In genomic region chr12:51910691-51911090, GRCh38 we compare ENCODE assay signal across 22 cellular contexts. TPM values are rescaled to one million over a fixed set of nuclear protein-coding genes. Genes with fewer than 3 reads are reported as not detected.
DNase-seq lines count a peak whose midpoint lies in the region; ATAC-seq and TF ChIP-seq lines count a peak whose summit lies in the region.
"Had no signal": no experiment of that assay in that cellular context is flagged by ENCODE, and none has a peak within 500 bp of the region (broad histone marks: within the 10 kb centered on the region; RNA-seq: fewer than 3 reads in every experiment).

No MANE protein-coding gene starts in this region.

- no peak overlapping the region for H2BK15ac ChIP-seq in neuronal stem cell (ENCODE audit: low read length)

- H3K9ac ChIP-seq in neuronal stem cell (ENCODE audit: low read depth, low read length, poor library complexity) = no peak overlapping the region

- peak overlapping the region; percentile 94 for H3K27ac ChIP-seq in left ventricle myocardium inferior (replicated peaks)
- H3K27ac ChIP-seq in neuronal stem cell (replicated peaks; ENCODE audit: low read length) = no peak overlapping the region
- H3K27ac ChIP-seq in upper lobe of left lung = peak overlapping the region; percentile 95 to 99 (median 95)

- H3K4me1 ChIP-seq in left ventricle myocardium inferior = peaks cover 92% of the 10 kb centered on the region
- peaks cover 15 to 33% of the 10 kb centered on the region in 2 donors for H3K4me1 ChIP-seq in neuronal stem cell (ENCODE audit: control insufficient read depth in 2 of 2, insufficient read depth in 1 of 2, low read depth in 1 of 2, low read length in 2 of 2)
- peaks cover 38 to 72% (median 63%) of the 10 kb centered on the region in 4 donors for H3K4me1 ChIP-seq in upper lobe of left lung

- H3K36me3 Mint-ChIP-seq in chondrocyte (ENCODE audit: low read depth) = no peaks in the 10 kb centered on the region
- H3K36me3 Mint-ChIP-seq: activated naive CD8-positive, alpha-beta T cell treated with anti-CD3 and anti-CD28 coated beads for 36 hours; naive thymus-derived CD4-positive, alpha-beta T cell had no signal

- H3K9me3 Mint-ChIP-seq in chondrocyte (ENCODE audit: low read depth) = no peaks in the 10 kb centered on the region
- H3K9me3 Mint-ChIP-seq: activated naive CD8-positive, alpha-beta T cell treated with anti-CD3 and anti-CD28 coated beads for 36 hours; H9; T-helper 2 cell treated with Interferon-gamma antibody and Interleukin-4, amounts not matched to agents 5 μg/mL and 100 μg/mL, for 36 hours had no signal

- peaks cover 12% of the 10 kb centered on the region for H3K4me1 Mint-ChIP-seq in chondrocyte (ENCODE audit: low read depth)
- H3K4me1 Mint-ChIP-seq: activated CD4-positive, alpha-beta T cell treated with anti-CD3 and anti-CD28 coated beads for 36 hours; activated naive CD8-positive, alpha-beta T cell treated with anti-CD3 and anti-CD28 coated beads for 36 hours had no signal

- no peak for TF ChIP-seq EP300 in upper lobe of left lung (IDR thresholded peaks at IDR 0.05)

- H3K4me2 ChIP-seq in neuronal stem cell (ENCODE audit: insufficient read depth, low read length, poor library complexity, severe bottlenecking) = no peak overlapping the region

- no peak overlapping the region for H2BK5ac ChIP-seq in neuronal stem cell (ENCODE audit: low read length)

- DNase-seq in chondrocyte (ENCODE audit: low spot score) = peak; percentile 13
- DNase-seq in left ventricle myocardium inferior = no peak
- DNase-seq in neuronal stem cell (ENCODE audit: low spot score) = no peak
- no peak for DNase-seq in upper lobe of left lung
- no peak for DNase-seq in medulla oblongata (ENCODE audit: extremely low spot score)
- no peak for DNase-seq in NCI-H226
- DNase-seq: activated CD4-positive, alpha-beta T cell treated with anti-CD3 and anti-CD28 coated beads for 36 hours; activated CD8-positive, alpha-beta memory T cell treated with anti-CD3 and anti-CD28 coated beads, Interleukin-2, amount 50 U/mL, for 48 hours; activated naive CD8-positive, alpha-beta T cell treated with anti-CD3 and anti-CD28 coated beads for 36 hours; DND-41; glutamatergic neuron; H9; naive thymus-derived CD4-positive, alpha-beta T cell; NCI-H1092 treated with DMSO at 0.1 percent for 48 hours; NCI-H2171; NK-92 treated with Interleukin-12 subunit alpha and Interleukin-12 subunit beta, amount 100 ng/mL, for 24 hours; SHP77 treated with DMSO at 0.1 percent for 48 hours; stimulated activated CD4-positive, alpha-beta T cell treated with anti-CD3 and anti-CD28 coated beads, Interleukin-4, amount 100 ng/mL, for 4 hours had no signal

- H3K9me3 ChIP-seq in left ventricle myocardium inferior (replicated peaks) (no peaks in the 10 kb centered on the region), neuronal stem cell (replicated peaks in 1 of 2; ENCODE audit: control insufficient read depth in 2 of 2, insufficient read depth in 1 of 2, low read depth in 1 of 2, low read length in 2 of 2) (peaks cover 0 to 2% of the 10 kb centered on the region in 2 donors), upper lobe of left lung (no peaks in the 10 kb centered on the region)

- H3K27me3 ChIP-seq in left ventricle myocardium inferior (ENCODE audit: low read depth) (peaks cover 30% of the 10 kb centered on the region), neuronal stem cell (ENCODE audit: control insufficient read depth in 3 of 3, insufficient read depth in 3 of 3, low read depth in 1 of 3, low read length in 3 of 3) (peaks cover 0 to 23% (median 21%) of the 10 kb centered on the region in 3 experiments), upper lobe of left lung (peaks cover 0 to 10% (median 9%) of the 10 kb centered on the region in 4 donors)

- intact Hi-C loops in left ventricle myocardium inferior (cut with micrococcal nuclease) = no loop called here

- H2AK5ac ChIP-seq in neuronal stem cell (ENCODE audit: low read depth, low read length) = no peak overlapping the region

- peaks cover 15% of the 10 kb centered on the region for H3K36me3 ChIP-seq in left ventricle myocardium inferior
- H3K36me3 ChIP-seq in neuronal stem cell (replicated peaks in 1 of 2; ENCODE audit: control insufficient read depth in 2 of 2, insufficient read depth in 2 of 2, low read length in 2 of 2) = no peaks in the 10 kb centered on the region
- peaks cover 0 to 24% (median 8%) of the 10 kb centered on the region in 4 donors for H3K36me3 ChIP-seq in upper lobe of left lung

- H2BK120ac ChIP-seq in neuronal stem cell (ENCODE audit: low read depth, low read length) = no peak overlapping the region

- peak overlapping the region; percentile 46 for H2AFZ ChIP-seq in neuronal stem cell (ENCODE audit: low read length)

- H4K91ac ChIP-seq in neuronal stem cell (ENCODE audit: low read depth, low read length, poor library complexity) = no peak overlapping the region

- no peak overlapping the region for H3K23ac ChIP-seq in neuronal stem cell (ENCODE audit: low read depth, low read length, poor library complexity)

- TF ChIP-seq CTCF in chondrocyte (IDR thresholded peaks at IDR 0.05) (no peak), left ventricle myocardium inferior (IDR thresholded peaks at IDR 0.05; ENCODE audit: borderline replicate concordance) (no peak), upper lobe of left lung (IDR thresholded peaks at IDR 0.05) (no peak)

- no CpG with 5 or more reads among the region's 3 CpGs for WGBS in neuronal stem cell (ENCODE audit: extremely low coverage in 2 of 2, insufficient read length in 2 of 2, insufficient replicate concordance in 1 of 2), 2 donors
- 66 to 78% methylated on average over 3 of the region's 3 CpGs for WGBS in upper lobe of left lung, 2 donors

- TF ChIP-seq POLR2A in upper lobe of left lung (IDR thresholded peaks at IDR 0.05) = peak in 1 of 4 donors; percentile 23

- H2BK12ac ChIP-seq in neuronal stem cell (ENCODE audit: low read length) = no peak overlapping the region

- no peak overlapping the region for H3K18ac ChIP-seq in neuronal stem cell (ENCODE audit: low read length)

- no peak overlapping the region for H4K8ac ChIP-seq in neuronal stem cell (ENCODE audit: low read depth, low read length)

- H3K27me3 Mint-ChIP-seq in chondrocyte (ENCODE audit: low read depth) = peaks cover 1% of the 10 kb centered on the region

- H3K4me3 Mint-ChIP-seq in chondrocyte (ENCODE audit: unreplicated experiment) = no peak overlapping the region
- H3K4me3 Mint-ChIP-seq: activated CD4-positive, alpha-beta T cell treated with anti-CD3 and anti-CD28 coated beads for 36 hours; activated naive CD8-positive, alpha-beta T cell treated with anti-CD3 and anti-CD28 coated beads for 36 hours; H9; naive thymus-derived CD4-positive, alpha-beta T cell; T-helper 2 cell treated with Interferon-gamma antibody and Interleukin-4, amounts not matched to agents 5 μg/mL and 100 μg/mL, for 36 hours had no signal

- H3K4me3 ChIP-seq in left ventricle myocardium inferior (peak overlapping the region; percentile 74), neuronal stem cell (ENCODE audit: low read length in 2 of 2) (no peak overlapping the region), upper lobe of left lung (peak overlapping the region; percentile 28 to 63 (median 53))

- H3K14ac ChIP-seq in neuronal stem cell (ENCODE audit: low read length) = no peak overlapping the region

- H3K27ac Mint-ChIP-seq in chondrocyte (ENCODE audit: unreplicated experiment) = no peak overlapping the region
- H3K27ac Mint-ChIP-seq: activated CD4-positive, alpha-beta T cell treated with anti-CD3 and anti-CD28 coated beads for 36 hours; activated naive CD8-positive, alpha-beta T cell treated with anti-CD3 and anti-CD28 coated beads for 36 hours; H9; naive thymus-derived CD4-positive, alpha-beta T cell; T-helper 2 cell treated with Interferon-gamma antibody and Interleukin-4, amounts not matched to agents 5 μg/mL and 100 μg/mL, for 36 hours had no signal

- no peaks in the 10 kb centered on the region for H3K79me1 ChIP-seq in neuronal stem cell (ENCODE audit: low read depth, low read length)

- H3K4ac ChIP-seq in neuronal stem cell (ENCODE audit: low read length) = no peak overlapping the region

- ATAC-seq in upper lobe of left lung (ENCODE audit: low FRiP score in 2 of 2) = no peak
- no peak for ATAC-seq in GM19452 (IDR thresholded peaks at IDR 0.05; ENCODE audit: unreplicated experiment)
- no peak for ATAC-seq in GM18868 (IDR thresholded peaks at IDR 0.05; ENCODE audit: unreplicated experiment)
- ATAC-seq: activated CD4-positive, alpha-beta T cell treated with anti-CD3 and anti-CD28 coated beads for 36 hours; naive thymus-derived CD4-positive, alpha-beta T cell had no signal

RNA-seq across cellular contexts. Expression of gene ACVRL1, which starts 3.4 kb away (rescaled TPM):
- total RNA-seq in chondrocyte (0.36 to 0.60 TPM in 2 of 3 replicates, not detected in the other), left ventricle myocardium inferior (36.9 TPM), upper lobe of left lung (100 to 1,000 TPM in 4 of 6 donors, 10 to 100 TPM in 2; 62.9 to 265 (median 180) TPM)
- 0.21 TPM for polyA plus RNA-seq in neuronal stem cell (2013, experiment 1 of 2)
- polyA plus RNA-seq in neuronal stem cell (2013, experiment 2 of 2) = 0.24 TPM
- total RNA-seq: activated CD4-positive, alpha-beta T cell treated with anti-CD3 and anti-CD28 coated beads for 36 hours; activated naive CD8-positive, alpha-beta T cell treated with anti-CD3 and anti-CD28 coated beads for 36 hours; H9 had no signal
- polyA plus RNA-seq: naive thymus-derived CD4-positive, alpha-beta T cell had no signal

RNA-seq across cellular contexts. Expression of gene ANKRD33, which starts 22.8 kb away (rescaled TPM):
- total RNA-seq in chondrocyte = not detected in 3 replicates
- total RNA-seq in left ventricle myocardium inferior = not detected
- polyA plus RNA-seq in neuronal stem cell (2013, experiment 1 of 2) = 0.29 TPM
- 0.32 TPM for polyA plus RNA-seq in neuronal stem cell (2013, experiment 2 of 2)
- not detected for total RNA-seq in upper lobe of left lung
- total RNA-seq: activated CD4-positive, alpha-beta T cell treated with anti-CD3 and anti-CD28 coated beads for 36 hours; activated naive CD8-positive, alpha-beta T cell treated with anti-CD3 and anti-CD28 coated beads for 36 hours; naive thymus-derived CD4-positive, alpha-beta T cell had no signal
- polyA plus RNA-seq: BJ; naive thymus-derived CD4-positive, alpha-beta T cell had no signal

RNA-seq across cellular contexts. Expression of gene ACVR1B, which starts 40.8 kb away (rescaled TPM):
- total RNA-seq in chondrocyte (9.9 to 10.6 TPM (median 10.0 TPM) in 3 replicates), left ventricle myocardium inferior (8.5 TPM), upper lobe of left lung (10 to 100 TPM; 13.0 to 44.9 (median 23.6) TPM)
- 12.6 TPM for polyA plus RNA-seq in neuronal stem cell (2013, experiment 1 of 2)
- 12.7 TPM for polyA plus RNA-seq in neuronal stem cell (2013, experiment 2 of 2)

Comparison
In these comparisons a context has a peak if more than half of its experiments do, and no peak if none do; other contexts are left out.
1. H3K4me3 ChIP-seq: peak in left ventricle myocardium inferior (single experiment) and upper lobe of left lung (4 of 4); none in neuronal stem cell (0 of 2).
2. RNA of gene ACVRL1, which starts 3.4 kb away (total RNA-seq): 62.9 to 265 TPM in upper lobe of left lung and 36.9 TPM in left ventricle myocardium inferior (single experiment); 0.36 to 0.60 TPM in chondrocyte; every median in the first group is over 10 times any median in the second.